ENCODE assay signal across 8 cellular contexts in genomic region chr13:46389985-46390384, GRCh38. TPM values are rescaled to one million over a fixed set of nuclear protein-coding genes. Genes with fewer than 3 reads are reported as not detected.
DNase-seq lines count a peak whose midpoint lies in the region; ATAC-seq and TF ChIP-seq lines count a peak whose summit lies in the region.

No MANE protein-coding gene starts in this region.

- no peak overlapping the region for H3K27ac ChIP-seq in SK-N-SH (ENCODE audit: low read depth in 2 of 2, low read length in 1 of 2)

- H3K4me3 ChIP-seq in Caco-2 (ENCODE audit: low read depth, low read length) (no peak overlapping the region), SK-N-SH (ENCODE audit: low read depth in 2 of 2, low read length in 1 of 2) (no peak overlapping the region)

- H3K9me3 Mint-ChIP-seq in Caco-2 (ENCODE audit: unreplicated experiment) (no peaks in the 10 kb centered on the region), mesothelial cell of epicardium (no peaks in the 10 kb centered on the region), chondrocyte (ENCODE audit: low read depth) (no peaks in the 10 kb centered on the region)
- no peaks in the 10 kb centered on the region for H3K9me3 Mint-ChIP-seq in activated T-helper 1 cell treated with anti-CD3 and anti-CD28 coated beads, Interleukin-12 subunit alpha, Interleukin-12 subunit beta, Interleukin-2, Interleukin-4 antibody, amounts not matched to agents 30 ng/mL and 10 ng/mL and 1 ng/mL, durations not matched to agents 14 hours and 24 hours and 36 hours

- H3K79me2 ChIP-seq in SK-N-SH (ENCODE audit: insufficient read depth): no peaks in the 10 kb centered on the region

- H3K4me1 ChIP-seq in Caco-2 (peaks cover 36% of the 10 kb centered on the region), SK-N-SH (ENCODE audit: control insufficient read depth in 1 of 2, insufficient read depth in 2 of 2, low read depth in 1 of 2, low read length in 1 of 2) (peaks cover 5 to 8% of the 10 kb centered on the region in 2 experiments; a peak in 2 of 4 replicates)

- H3K27me3 ChIP-seq in Caco-2 (replicated peaks; ENCODE audit: control insufficient read depth, insufficient read depth, low read length) (no peaks in the 10 kb centered on the region), SK-N-SH (ENCODE audit: insufficient read depth) (peaks cover 12% of the 10 kb centered on the region; the same call in 1 of the 2 replicates)

- H3F3A ChIP-seq in SK-N-SH (replicated peaks; ENCODE audit: insufficient read depth): no peaks in the 10 kb centered on the region

- DNase-seq in Caco-2 (no peak), mesothelial cell of epicardium (ENCODE audit: low spot score in 2 of 2, unreplicated experiment in 2 of 2) (no peak), chondrocyte (ENCODE audit: low spot score) (no peak), ACHN (no peak), SK-N-SH (no peak)
- no peak for DNase-seq in activated T-helper 1 cell treated with anti-CD3 and anti-CD28 coated beads, Interleukin-12 subunit alpha, Interleukin-12 subunit beta, Interleukin-2, Interleukin-4 antibody, amounts not matched to agents 30 ng/mL and 10 ng/mL and 1 ng/mL, durations not matched to agents 14 hours and 24 hours and 36 hours (ENCODE audit: low spot score)

- no peak overlapping the region for H3K9ac ChIP-seq in SK-N-SH

- no peak for TF ChIP-seq EP300 in SK-N-SH (IDR thresholded peaks at IDR 0.05; ENCODE audit: borderline replicate concordance in 1 of 2, low read depth in 1 of 2, low read length in 1 of 2)

- no peaks in the 10 kb centered on the region for H3K9me2 ChIP-seq in SK-N-SH

- POLR2A ChIA-PET in Caco-2 (lab: Charles Lee): no interaction called here
- POLR2A ChIA-PET in SK-N-SH (lab: Yijun Ruan, JAX): no interaction called here

- 77% methylated on average over 2 of the region's 2 CpGs for WGBS in SK-N-SH (ENCODE audit: low lambda C conversion rate)

- H3K4me1 Mint-ChIP-seq in Caco-2 (ENCODE audit: low read depth, unreplicated experiment): peaks cover 39% of the 10 kb centered on the region
- H3K4me1 Mint-ChIP-seq in activated T-helper 1 cell treated with anti-CD3 and anti-CD28 coated beads, Interleukin-12 subunit alpha, Interleukin-12 subunit beta, Interleukin-2, Interleukin-4 antibody, amounts not matched to agents 30 ng/mL and 10 ng/mL and 1 ng/mL, durations not matched to agents 14 hours and 24 hours and 36 hours (ENCODE audit: low read depth): peaks cover 55% of the 10 kb centered on the region
- H3K4me1 Mint-ChIP-seq in mesothelial cell of epicardium: peaks cover 37% of the 10 kb centered on the region
- H3K4me1 Mint-ChIP-seq in chondrocyte (ENCODE audit: low read depth): peaks cover 17% of the 10 kb centered on the region

- CTCF ChIA-PET in Caco-2 (lab: Charles Lee): no interaction called here
- CTCF ChIA-PET in SK-N-SH (lab: Yijun Ruan, JAX): interaction anchor here (0.6 kb wide), 1 partner anchor 11 kb away, joined by 3 read pairs; no protein-coding TSS in a partner anchor

- H3K36me3 Mint-ChIP-seq in Caco-2 (ENCODE audit: insufficient read depth, unreplicated experiment): no peaks in the 10 kb centered on the region
- H3K36me3 Mint-ChIP-seq in activated T-helper 1 cell treated with anti-CD3 and anti-CD28 coated beads, Interleukin-12 subunit alpha, Interleukin-12 subunit beta, Interleukin-2, Interleukin-4 antibody, amounts not matched to agents 30 ng/mL and 10 ng/mL and 1 ng/mL, durations not matched to agents 14 hours and 24 hours and 36 hours (ENCODE audit: low read depth): peaks cover 2% of the 10 kb centered on the region
- no peaks in the 10 kb centered on the region for H3K36me3 Mint-ChIP-seq in mesothelial cell of epicardium
- H3K36me3 Mint-ChIP-seq in chondrocyte (ENCODE audit: low read depth): no peaks in the 10 kb centered on the region

- TF ChIP-seq CTCF in Caco-2 (IDR thresholded peaks at IDR 0.05; ENCODE audit: insufficient read depth in 1 of 2, low read depth in 1 of 2, low read length in 1 of 2, severe bottlenecking in 1 of 2, unreplicated experiment in 1 of 2) (no peak), mesothelial cell of epicardium (IDR thresholded peaks at IDR 0.05; ENCODE audit: unreplicated experiment) (no peak), chondrocyte (IDR thresholded peaks at IDR 0.05) (no peak), SK-N-SH (IDR thresholded peaks at IDR 0.05) (no peak)

- no peak overlapping the region for H3K4me2 ChIP-seq in SK-N-SH

- no peaks in the 10 kb centered on the region for H3K27me3 Mint-ChIP-seq in Caco-2 (ENCODE audit: insufficient read depth, unreplicated experiment)
- peaks cover 23% of the 10 kb centered on the region for H3K27me3 Mint-ChIP-seq in activated T-helper 1 cell treated with anti-CD3 and anti-CD28 coated beads, Interleukin-12 subunit alpha, Interleukin-12 subunit beta, Interleukin-2, Interleukin-4 antibody, amounts not matched to agents 30 ng/mL and 10 ng/mL and 1 ng/mL, durations not matched to agents 14 hours and 24 hours and 36 hours (ENCODE audit: insufficient read depth)
- H3K27me3 Mint-ChIP-seq in mesothelial cell of epicardium (ENCODE audit: low read depth): peaks cover 35% of the 10 kb centered on the region
- peaks cover 12% of the 10 kb centered on the region for H3K27me3 Mint-ChIP-seq in chondrocyte (ENCODE audit: low read depth)

- TF ChIP-seq RAD21 in SK-N-SH (IDR thresholded peaks at IDR 0.05; ENCODE audit: low read length): no peak

- BruUV-seq in Caco-2 (replicated peaks; lab: Mats Ljungman, UMichigan): no TSS peak

- intact Hi-C loops in Caco-2 (cut with micrococcal nuclease; ENCODE audit: unreplicated experiment): loop anchor here (2.0 kb wide), 1 partner anchor 69 kb away; no protein-coding TSS in a partner anchor
- intact Hi-C loops in activated T-helper 1 cell treated with anti-CD3 and anti-CD28 coated beads, Interleukin-12 subunit alpha, Interleukin-12 subunit beta, Interleukin-2, Interleukin-4 antibody, amounts not matched to agents 30 ng/mL and 10 ng/mL and 1 ng/mL, durations not matched to agents 14 hours and 24 hours and 36 hours (cut with micrococcal nuclease): loop anchor here (5.0 kb wide), 1 partner anchor 223 kb away; no protein-coding TSS in a partner anchor

- no peak overlapping the region for H3K4me3 Mint-ChIP-seq in Caco-2 (ENCODE audit: unreplicated experiment)
- no peak overlapping the region for H3K4me3 Mint-ChIP-seq in activated T-helper 1 cell treated with anti-CD3 and anti-CD28 coated beads, Interleukin-12 subunit alpha, Interleukin-12 subunit beta, Interleukin-2, Interleukin-4 antibody, amounts not matched to agents 30 ng/mL and 10 ng/mL and 1 ng/mL, durations not matched to agents 14 hours and 24 hours and 36 hours
- no peak overlapping the region for H3K4me3 Mint-ChIP-seq in mesothelial cell of epicardium
- H3K4me3 Mint-ChIP-seq in chondrocyte (ENCODE audit: unreplicated experiment): no peak overlapping the region

- no peaks in the 10 kb centered on the region for H4K20me1 ChIP-seq in SK-N-SH (ENCODE audit: insufficient read depth)

- in situ Hi-C loops in ACHN (cut with HindIII; ENCODE audit: low pct_ligation_motif_present, low pct_unique_long_range_greater_than_20kb, low sequenced_read_pairs): no loop called here

- no peak overlapping the region for H2AFZ ChIP-seq in SK-N-SH (ENCODE audit: low read depth)

- peak overlapping the region; percentile 56 for H3K27ac Mint-ChIP-seq in Caco-2 (ENCODE audit: unreplicated experiment)
- peak overlapping the region; percentile 13 for H3K27ac Mint-ChIP-seq in activated T-helper 1 cell treated with anti-CD3 and anti-CD28 coated beads, Interleukin-12 subunit alpha, Interleukin-12 subunit beta, Interleukin-2, Interleukin-4 antibody, amounts not matched to agents 30 ng/mL and 10 ng/mL and 1 ng/mL, durations not matched to agents 14 hours and 24 hours and 36 hours
- H3K27ac Mint-ChIP-seq in mesothelial cell of epicardium: peak overlapping the region; percentile 5
- H3K27ac Mint-ChIP-seq in chondrocyte (ENCODE audit: unreplicated experiment): no peak overlapping the region

- H3K9me3 ChIP-seq in Caco-2: no peaks in the 10 kb centered on the region
- H3K9me3 ChIP-seq in SK-N-SH: no peaks in the 10 kb centered on the region

- H3K36me3 ChIP-seq in Caco-2 (ENCODE audit: control insufficient read depth, insufficient read depth, low read length): no peaks in the 10 kb centered on the region
- H3K36me3 ChIP-seq in SK-N-SH (replicated peaks in 1 of 2; ENCODE audit: control insufficient read depth in 1 of 2, insufficient read depth in 2 of 2, low read length in 1 of 2): no peaks in the 10 kb centered on the region

- ATAC-seq in GM19467 (IDR thresholded peaks at IDR 0.05; ENCODE audit: unreplicated experiment) (peak; percentile 52), HG03565 (IDR thresholded peaks at IDR 0.05; ENCODE audit: unreplicated experiment) (peak; percentile 38)

TF ChIP-seq in SK-N-SH, 30 proteins besides CTCF, POLR2A, EP300 and RAD21:
- TF ChIP-seq NFIC (IDR thresholded peaks at IDR 0.05; ENCODE audit: borderline replicate concordance) (no peak), NRF1 (IDR thresholded peaks at IDR 0.05; ENCODE audit: low read depth, low read length) (no peak), FOXM1 (IDR thresholded peaks at IDR 0.05; ENCODE audit: low read depth) (no peak)
- TF ChIP-seq, protein P1, sequence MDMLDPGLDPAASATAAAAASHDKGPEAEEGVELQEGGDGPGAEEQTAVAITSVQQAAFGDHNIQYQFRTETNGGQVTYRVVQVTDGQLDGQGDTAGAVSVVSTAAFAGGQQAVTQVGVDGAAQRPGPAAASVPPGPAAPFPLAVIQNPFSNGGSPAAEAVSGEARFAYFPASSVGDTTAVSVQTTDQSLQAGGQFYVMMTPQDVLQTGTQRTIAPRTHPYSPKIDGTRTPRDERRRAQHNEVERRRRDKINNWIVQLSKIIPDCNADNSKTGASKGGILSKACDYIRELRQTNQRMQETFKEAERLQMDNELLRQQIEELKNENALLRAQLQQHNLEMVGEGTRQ (IDR thresholded peaks at IDR 0.05; ENCODE audit: borderline replicate concordance, low read depth, low read length): no peak
TF ChIP-seq in SK-N-SH: peak in this region for 0.

RNA-seq across cellular contexts. Expression of gene RUBCNL, which starts 2.9 kb away (rescaled TPM):
- 14.0 and 16.0 TPM in 2 replicates for total RNA-seq in Caco-2 (2022)
- 1.2 and 2.8 TPM in 2 replicates for total RNA-seq in activated T-helper 1 cell treated with anti-CD3 and anti-CD28 coated beads, Interleukin-12 subunit alpha, Interleukin-12 subunit beta, Interleukin-2, Interleukin-4 antibody, amounts not matched to agents 30 ng/mL and 10 ng/mL and 1 ng/mL, durations not matched to agents 14 hours and 24 hours and 36 hours
- 2.4 to 3.2 TPM (median 2.8 TPM) in 3 replicates for total RNA-seq in mesothelial cell of epicardium
- 1.5 to 3.5 TPM (median 2.0 TPM) in 3 replicates for total RNA-seq in chondrocyte
- polyA plus RNA-seq in SK-N-SH (2012; rRNA removed): 0.07 and 0.10 TPM in 2 replicates
- polyA plus RNA-seq in SK-N-SH (2012; cell fraction: cytosol; rRNA removed): 0.07 and 0.12 TPM in 2 replicates
- polyA plus RNA-seq in SK-N-SH (2012; cell fraction: nucleus; rRNA removed): 0.18 and 0.24 TPM in 2 replicates
